Comparison of ENCODE assay signal across 22 cellular contexts in the genomic region with DNA sequence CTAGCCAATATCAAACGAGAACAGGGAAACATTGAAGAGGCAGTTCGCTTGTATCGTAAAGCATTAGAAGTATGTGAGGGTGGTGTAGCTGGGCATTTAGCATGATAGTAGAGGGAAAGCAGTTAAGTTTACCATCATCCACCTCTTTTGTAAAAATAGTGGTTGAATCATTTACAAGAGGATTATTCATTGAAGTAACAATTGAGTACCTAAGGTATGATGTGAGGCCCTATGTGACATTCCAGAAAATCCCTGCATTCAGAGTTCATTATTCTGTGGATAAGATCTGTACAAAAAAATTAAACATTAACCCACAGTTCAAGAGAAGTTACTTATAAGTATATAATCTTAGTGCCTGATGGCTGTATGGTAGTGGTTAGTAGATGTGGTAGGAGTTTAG. TPM values are rescaled to one million over a fixed set of nuclear protein-coding genes. Genes with fewer than 3 reads are reported as not detected.
DNase-seq lines count a peak whose midpoint lies in the region; ATAC-seq and TF ChIP-seq lines count a peak whose summit lies in the region.
"Had no signal": no experiment of that assay in that cellular context is flagged by ENCODE, and none has a peak within 500 bp of the region (broad histone marks: within the 10 kb centered on the region; RNA-seq: fewer than 3 reads in every experiment).

No MANE protein-coding gene starts in this region.

- ATAC-seq in activated CD4-positive, alpha-beta T cell treated with anti-CD3 and anti-CD28 coated beads for 36 hours = no peak
- ATAC-seq in CD4-positive, alpha-beta T cell (ENCODE audit: poor library complexity) = no peak
- ATAC-seq in GM21723 (IDR thresholded peaks at IDR 0.05; ENCODE audit: unreplicated experiment) = no peak
- ATAC-seq in lower lobe of right lung = no peak

- H3K27me3 Mint-ChIP-seq in activated CD4-positive, alpha-beta T cell treated with anti-CD3 and anti-CD28 coated beads for 36 hours = no peaks in the 10 kb centered on the region
- no peaks in the 10 kb centered on the region for H3K27me3 Mint-ChIP-seq in CD4-positive, alpha-beta T cell
- H3K27me3 Mint-ChIP-seq in activated naive CD8-positive, alpha-beta T cell treated with anti-CD3 and anti-CD28 coated beads for 36 hours = no peaks in the 10 kb centered on the region
- H3K27me3 Mint-ChIP-seq: IgD-negative memory B cell, type B pancreatic cell had no signal

- no peak overlapping the region for H3K4me3 ChIP-seq in lower lobe of right lung
- H3K4me3 ChIP-seq: GM23248 had no signal

- H3K27ac Mint-ChIP-seq in activated CD4-positive, alpha-beta T cell treated with anti-CD3 and anti-CD28 coated beads for 36 hours = peak overlapping the region; percentile 78
- H3K27ac Mint-ChIP-seq in CD4-positive, alpha-beta T cell = peak overlapping the region; percentile 58
- peak overlapping the region; percentile 71 for H3K27ac Mint-ChIP-seq in activated naive CD8-positive, alpha-beta T cell treated with anti-CD3 and anti-CD28 coated beads for 36 hours
- H3K27ac Mint-ChIP-seq: T-helper 2 cell treated with Interferon-gamma antibody and Interleukin-4, amounts not matched to agents 5 μg/mL and 100 μg/mL, for 36 hours; type B pancreatic cell had no signal

- CTCF ChIA-PET in activated CD4-positive, alpha-beta T cell treated with anti-CD3 and anti-CD28 coated beads for 36 hours (lab: Charles Lee) = no interaction called here
- CTCF ChIA-PET in CD4-positive, alpha-beta T cell (lab: Charles Lee) = no interaction called here

- H3K4me3 Mint-ChIP-seq in activated CD4-positive, alpha-beta T cell treated with anti-CD3 and anti-CD28 coated beads for 36 hours = no peak overlapping the region
- no peak overlapping the region for H3K4me3 Mint-ChIP-seq in CD4-positive, alpha-beta T cell
- H3K4me3 Mint-ChIP-seq in activated naive CD8-positive, alpha-beta T cell treated with anti-CD3 and anti-CD28 coated beads for 36 hours = peak overlapping the region; percentile 18
- H3K4me3 Mint-ChIP-seq: CD8-positive, alpha-beta memory T cell; HFFc6; IgD-negative memory B cell; T-helper 2 cell treated with Interferon-gamma antibody and Interleukin-4, amounts not matched to agents 5 μg/mL and 100 μg/mL, for 36 hours; type B pancreatic cell had no signal

- H3K9me3 ChIP-seq in CD4-positive, alpha-beta T cell (ENCODE audit: control insufficient read depth, low read length) = no peaks in the 10 kb centered on the region
- no peaks in the 10 kb centered on the region for H3K9me3 ChIP-seq in lower lobe of right lung

- intact Hi-C loops in activated CD4-positive, alpha-beta T cell treated with anti-CD3 and anti-CD28 coated beads for 36 hours (cut with DNase I, micrococcal nuclease) = no loop called here
- intact Hi-C loops in CD4-positive, alpha-beta T cell (cut with DNase I, micrococcal nuclease) = no loop called here
- intact Hi-C loops in lower lobe of right lung (cut with DNase I) = no loop called here

- no peak for TF ChIP-seq CTCF in CD4-positive, alpha-beta T cell (IDR thresholded peaks at IDR 0.05)
- TF ChIP-seq CTCF in lower lobe of right lung (IDR thresholded peaks at IDR 0.05) = no peak

- H3K36me3 ChIP-seq in lower lobe of right lung = peaks cover 87% of the 10 kb centered on the region

- H3K27me3 ChIP-seq in CD4-positive, alpha-beta T cell (ENCODE audit: control insufficient read depth, insufficient read depth, low read length) = no peaks in the 10 kb centered on the region
- no peaks in the 10 kb centered on the region for H3K27me3 ChIP-seq in lower lobe of right lung (ENCODE audit: low read depth)

- POLR2A ChIA-PET in activated CD4-positive, alpha-beta T cell treated with anti-CD3 and anti-CD28 coated beads for 36 hours (lab: Charles Lee) = no interaction called here
- POLR2A ChIA-PET in CD4-positive, alpha-beta T cell (lab: Charles Lee) = interaction anchor here (1.5 kb wide), 1 partner anchor 21 kb away, joined by 4 read pairs; no protein-coding TSS in a partner anchor

- H3K36me3 Mint-ChIP-seq in activated CD4-positive, alpha-beta T cell treated with anti-CD3 and anti-CD28 coated beads for 36 hours (ENCODE audit: low read depth) = peaks cover 45% of the 10 kb centered on the region
- H3K36me3 Mint-ChIP-seq in CD4-positive, alpha-beta T cell (ENCODE audit: low read depth) = peaks cover 81% of the 10 kb centered on the region
- H3K36me3 Mint-ChIP-seq in activated naive CD8-positive, alpha-beta T cell treated with anti-CD3 and anti-CD28 coated beads for 36 hours = peaks cover 28% of the 10 kb centered on the region
- H3K36me3 Mint-ChIP-seq: IgD-negative memory B cell had no signal

- DNase-seq in activated CD4-positive, alpha-beta T cell treated with anti-CD3 and anti-CD28 coated beads for 36 hours = no peak
- DNase-seq in activated CD4-positive, alpha-beta T cell treated with anti-CD3 and anti-CD28 coated beads, Interleukin-2, amount 50 U/mL, for 4 hours = no peak
- no peak for DNase-seq in CD4-positive, alpha-beta T cell
- no peak for DNase-seq in activated naive CD8-positive, alpha-beta T cell treated with anti-CD3 and anti-CD28 coated beads for 36 hours
- peak; percentile 92 for DNase-seq in kidney tubule cell (ENCODE audit: low spot score)
- DNase-seq in LoVo (ENCODE audit: low spot score) = no peak
- no peak for DNase-seq in lower lobe of right lung
- DNase-seq: CD8-positive, alpha-beta memory T cell; DMS53; erythroblast; GM23248; HFFc6; NCI-H1417; NCI-H446; OCI-M1; posterior cingulate gyrus; WERI-Rb-1 had no signal

- no peaks in the 10 kb centered on the region for H3K4me1 ChIP-seq in lower lobe of right lung

- no peaks in the 10 kb centered on the region for H3K4me1 Mint-ChIP-seq in activated CD4-positive, alpha-beta T cell treated with anti-CD3 and anti-CD28 coated beads for 36 hours
- peaks cover 5% of the 10 kb centered on the region for H3K4me1 Mint-ChIP-seq in CD4-positive, alpha-beta T cell (ENCODE audit: low read depth)
- peaks cover 10% of the 10 kb centered on the region for H3K4me1 Mint-ChIP-seq in activated naive CD8-positive, alpha-beta T cell treated with anti-CD3 and anti-CD28 coated beads for 36 hours

- no peak overlapping the region for H3K27ac ChIP-seq in CD4-positive, alpha-beta T cell (ENCODE audit: low read depth, low read length)
- H3K27ac ChIP-seq in lower lobe of right lung = no peak overlapping the region
- H3K27ac ChIP-seq: 22Rv1, GM23248, WERI-Rb-1 had no signal

- no peaks in the 10 kb centered on the region for H3K9me3 Mint-ChIP-seq in activated CD4-positive, alpha-beta T cell treated with anti-CD3 and anti-CD28 coated beads for 36 hours (ENCODE audit: low read depth)
- no peaks in the 10 kb centered on the region for H3K9me3 Mint-ChIP-seq in CD4-positive, alpha-beta T cell
- no peaks in the 10 kb centered on the region for H3K9me3 Mint-ChIP-seq in activated naive CD8-positive, alpha-beta T cell treated with anti-CD3 and anti-CD28 coated beads for 36 hours
- H3K9me3 Mint-ChIP-seq: HFFc6; IgD-negative memory B cell; T-helper 2 cell treated with Interferon-gamma antibody and Interleukin-4, amounts not matched to agents 5 μg/mL and 100 μg/mL, for 36 hours; type B pancreatic cell had no signal

RNA-seq across cellular contexts. Expression of a gene that starts 22.2 kb away (rescaled TPM):
- total RNA-seq in activated CD4-positive, alpha-beta T cell treated with anti-CD3 and anti-CD28 coated beads for 36 hours = 1 to 10 TPM; 3.1 to 3.5 TPM
- total RNA-seq in CD4-positive, alpha-beta T cell = 1 to 10 TPM; 1.7 to 2.3 TPM
- total RNA-seq in activated naive CD8-positive, alpha-beta T cell treated with anti-CD3 and anti-CD28 coated beads for 36 hours = 1 to 10 TPM; 1.6 to 3.1 TPM
- total RNA-seq in lower lobe of right lung = 2.1 TPM

RNA-seq across cellular contexts. Expression of a gene that starts 23.1 kb away (rescaled TPM):
- total RNA-seq in activated CD4-positive, alpha-beta T cell treated with anti-CD3 and anti-CD28 coated beads for 36 hours = 100 to 1,000 TPM; 331 to 339 TPM
- 100 to 1,000 TPM; 279 to 295 TPM for total RNA-seq in CD4-positive, alpha-beta T cell
- 100 to 1,000 TPM; 233 to 244 TPM for total RNA-seq in activated naive CD8-positive, alpha-beta T cell treated with anti-CD3 and anti-CD28 coated beads for 36 hours
- total RNA-seq in lower lobe of right lung = 149 TPM
